ENCODE assay signal across 8 cellular contexts in the genomic region with DNA sequence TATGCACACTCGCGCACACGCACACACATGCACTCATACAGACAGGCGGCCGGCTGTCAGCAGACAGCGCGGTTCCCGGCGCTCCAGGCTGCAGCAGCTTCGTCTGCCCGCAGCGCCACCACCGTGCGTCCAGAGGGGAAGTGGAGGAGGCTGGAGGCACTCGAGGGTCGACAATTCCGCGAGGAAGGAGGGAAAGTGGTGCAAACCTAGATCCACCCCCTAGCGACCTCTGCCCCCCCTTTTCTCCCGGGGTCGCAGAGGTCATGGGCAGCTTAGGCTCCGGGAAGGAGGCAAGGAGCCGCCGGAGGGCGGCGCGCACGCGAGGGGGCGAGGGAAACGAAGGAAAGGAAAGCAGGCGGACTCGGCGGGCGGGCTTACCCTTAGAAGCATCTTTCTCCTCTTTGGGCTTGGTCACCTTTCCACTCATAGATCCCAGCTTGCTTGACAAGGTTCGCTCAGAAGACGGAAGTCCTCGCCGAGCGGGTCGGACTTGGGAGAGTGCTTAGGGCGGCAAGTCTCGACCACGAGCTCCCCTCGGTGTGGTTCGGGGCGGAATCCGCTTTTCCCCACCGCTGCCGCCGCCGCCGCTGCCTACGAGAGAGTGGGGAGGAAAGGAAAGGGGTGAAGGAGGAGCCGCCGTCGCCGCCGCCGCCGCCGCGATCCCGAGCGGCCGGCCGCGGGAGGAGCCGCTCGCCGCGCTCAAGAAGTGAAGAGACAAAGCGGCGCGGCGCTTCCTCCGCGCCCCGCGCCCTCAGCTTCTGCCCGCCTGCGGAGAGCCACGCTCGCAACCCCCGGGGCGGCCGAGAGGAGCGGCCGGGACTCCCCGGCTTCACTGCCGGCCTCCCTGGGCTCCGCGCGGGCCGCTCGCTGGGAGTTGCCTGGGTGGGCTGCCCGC.
DNase-seq lines count a peak whose midpoint lies in the region; ATAC-seq, FAIRE-seq and TF ChIP-seq lines count a peak whose summit lies in the region.

No MANE protein-coding gene starts in this region.

- TF ChIP-seq CTCF in endodermal cell (conservative IDR thresholded peaks at IDR 0.05) = peak; percentile 60

- H3K36me3 Mint-ChIP-seq in endodermal cell (ENCODE audit: low read depth) = peaks cover 7% of the 10 kb centered on the region
- H3K36me3 Mint-ChIP-seq in natural killer cell treated with Interleukin-12 subunit alpha and Interleukin-12 subunit beta and Interleukin-15 and Interleukin-18, amount 100 ng/mL, for 72 hours = no peaks in the 10 kb centered on the region

- peak overlapping the region; percentile 84 for H3K4me3 Mint-ChIP-seq in endodermal cell
- peak overlapping the region; percentile 74 for H3K4me3 Mint-ChIP-seq in natural killer cell treated with Interleukin-12 subunit alpha and Interleukin-12 subunit beta and Interleukin-15 and Interleukin-18, amount 100 ng/mL, for 72 hours

- peaks cover 58% of the 10 kb centered on the region for H3K27me3 Mint-ChIP-seq in endodermal cell (ENCODE audit: insufficient read depth)
- H3K27me3 Mint-ChIP-seq in natural killer cell treated with Interleukin-12 subunit alpha and Interleukin-12 subunit beta and Interleukin-15 and Interleukin-18, amount 100 ng/mL, for 72 hours = peaks cover 33 to 38% of the 10 kb centered on the region in 2 donors

- peak in 1 of 2 donors; percentile 44 for ATAC-seq in natural killer cell treated with Interleukin-12 subunit alpha and Interleukin-12 subunit beta and Interleukin-15 and Interleukin-18, amount 100 ng/mL, for 72 hours
- no peak for ATAC-seq in GM19351 (IDR thresholded peaks at IDR 0.05; ENCODE audit: unreplicated experiment)

- H3K4me2 ChIP-seq in BLaER1 treated with 17β-estradiol and CSF1 and Interleukin-3, amounts not matched to agents 10 nM and 100 nM = peak overlapping the region; percentile 72 to 89 (median 85)

- no peak overlapping the region for H3K27ac Mint-ChIP-seq in endodermal cell
- no peak overlapping the region for H3K27ac Mint-ChIP-seq in natural killer cell treated with Interleukin-12 subunit alpha and Interleukin-12 subunit beta and Interleukin-15 and Interleukin-18, amount 100 ng/mL, for 72 hours

- H3K9me3 Mint-ChIP-seq in endodermal cell = peaks cover 2% of the 10 kb centered on the region
- no peaks in the 10 kb centered on the region for H3K9me3 Mint-ChIP-seq in natural killer cell treated with Interleukin-12 subunit alpha and Interleukin-12 subunit beta and Interleukin-15 and Interleukin-18, amount 100 ng/mL, for 72 hours

- H3K27ac ChIP-seq in BLaER1 treated with 17β-estradiol and CSF1 and Interleukin-3, amounts not matched to agents 10 nM and 100 nM = peak overlapping the region in 10 of 11 experiments; percentile 2 to 78 (median 68); a peak in 20 of 22 replicates
- H3K27ac ChIP-seq in endodermal cell (ENCODE audit: low read depth, low read length) = peak overlapping the region; percentile 66

- 0% methylated on average over 89 of the region's 97 CpGs; no CpG with 5 or more reads in 1 of the 2 experiments for WGBS in endodermal cell (ENCODE audit: insufficient coverage in 1 of 2, insufficient read length in 1 of 2), 2 experiments

- peaks cover 41% of the 10 kb centered on the region for H3K4me1 Mint-ChIP-seq in endodermal cell
- peaks cover 4 to 9% of the 10 kb centered on the region in 2 donors for H3K4me1 Mint-ChIP-seq in natural killer cell treated with Interleukin-12 subunit alpha and Interleukin-12 subunit beta and Interleukin-15 and Interleukin-18, amount 100 ng/mL, for 72 hours (ENCODE audit: low read depth in 2 of 2)

- DNase-seq in KBM-7 (peak; percentile 73), endodermal cell (peak; percentile 70), frontal cortex (ENCODE audit: low spot score in 2 of 2) (no peak), SHP77 (lab: John Stamatoyannopoulos, UW) (no peak)
- DNase-seq in natural killer cell treated with Interleukin-12 subunit alpha and Interleukin-12 subunit beta and Interleukin-15 and Interleukin-18, amount 100 ng/mL, for 72 hours (ENCODE audit: low spot score) = no peak
- DNase-seq in stimulated activated CD4-positive, alpha-beta T cell treated with anti-CD3 and anti-CD28 coated beads, Interleukin-4, amount 100 ng/mL, for 24 hours = no peak

- H3K4me1 ChIP-seq in BLaER1 treated with 17β-estradiol and CSF1 and Interleukin-3, amounts not matched to agents 10 nM and 100 nM = no peaks in the 10 kb centered on the region
- H3K4me1 ChIP-seq in endodermal cell (ENCODE audit: control insufficient read depth, insufficient read depth, low read length) = peaks cover 3% of the 10 kb centered on the region

- no peak for FAIRE-seq in frontal cortex (lab: Jason Lieb, UNC)

- peak overlapping the region; percentile 60 to 84 (median 75) for H3K9ac ChIP-seq in BLaER1 treated with 17β-estradiol and CSF1 and Interleukin-3, amounts not matched to agents 10 nM and 100 nM
- peak overlapping the region; percentile 55 for H3K9ac ChIP-seq in endodermal cell (ENCODE audit: extremely low read depth, low read length, poor library complexity, severe bottlenecking)

- in situ Hi-C loops in KBM-7 (cut with MboI; ENCODE audit: low pct_unique_long_range_greater_than_20kb, low sequenced_read_pairs) = no loop called here

- no peaks in the 10 kb centered on the region for H3K36me3 ChIP-seq in BLaER1 treated with 17β-estradiol and CSF1 and Interleukin-3, amounts not matched to agents 10 nM and 100 nM
- H3K36me3 ChIP-seq in endodermal cell (ENCODE audit: control insufficient read depth, insufficient read depth, low read length) = peaks cover 5% of the 10 kb centered on the region

- peak overlapping the region; percentile 57 to 71 (median 66) for H3K4me3 ChIP-seq in BLaER1 treated with 17β-estradiol and CSF1 and Interleukin-3, amounts not matched to agents 10 nM and 100 nM
- H3K4me3 ChIP-seq in endodermal cell (ENCODE audit: low read length) = peak overlapping the region; percentile 81

- H3K9me3 ChIP-seq in BLaER1 treated with 17β-estradiol and CSF1 and Interleukin-3, amounts not matched to agents 10 nM and 100 nM (replicated peaks in 1 of 11) = peaks cover 0 to 24% (median 9%) of the 10 kb centered on the region in 11 experiments; a peak in 13 of 22 replicates
- no peaks in the 10 kb centered on the region for H3K9me3 ChIP-seq in endodermal cell (ENCODE audit: control insufficient read depth, low read length)

- H3K27me3 ChIP-seq in BLaER1 treated with 17β-estradiol and CSF1 and Interleukin-3, amounts not matched to agents 10 nM and 100 nM = peaks cover 65 to 87% (median 77%) of the 10 kb centered on the region in 11 experiments
- no peaks in the 10 kb centered on the region for H3K27me3 ChIP-seq in endodermal cell (ENCODE audit: control insufficient read depth, insufficient read depth, low read length, poor library complexity, severe bottlenecking)

- H4K20me1 ChIP-seq in BLaER1 treated with 17β-estradiol and CSF1 and Interleukin-3, amounts not matched to agents 10 nM and 100 nM = peaks cover 0 to 5% (median 0%) of the 10 kb centered on the region in 11 experiments; a peak in 3 of 22 replicates

Comparison
In these comparisons a context has a peak if more than half of its experiments do, and no peak if none do; other contexts are left out.
1. DNase-seq: peak in KBM-7 (single experiment) and endodermal cell (single experiment); none in natural killer cell treated with Interleukin-12 subunit alpha and Interleukin-12 subunit beta and Interleukin-15 and Interleukin-18, amount 100 ng/mL, for 72 hours (single experiment), frontal cortex (0 of 2), SHP77 (0 of 2) and stimulated activated CD4-positive, alpha-beta T cell treated with anti-CD3 and anti-CD28 coated beads, Interleukin-4, amount 100 ng/mL, for 24 hours (single experiment).